Comparison of ENCODE assay signal across 13 cellular contexts in the genomic region with DNA sequence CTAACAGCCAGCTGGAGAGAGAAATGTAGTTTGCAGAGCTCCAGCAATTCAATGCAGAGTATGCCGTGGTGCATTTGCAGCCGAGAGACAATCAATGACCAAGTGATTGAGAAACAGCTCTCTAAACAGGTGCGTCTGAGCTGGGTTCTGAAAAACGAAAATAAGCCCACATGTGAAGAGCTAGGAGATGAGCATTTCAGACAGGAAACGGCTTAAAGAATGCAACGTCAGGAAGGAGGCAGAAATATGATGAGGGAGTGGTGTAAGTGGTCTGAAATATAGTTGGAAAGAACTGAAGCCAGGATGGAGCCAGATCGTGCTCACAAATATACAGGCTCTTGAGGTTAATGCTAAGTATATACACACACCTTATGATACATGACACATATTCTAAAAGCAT. TPM values are rescaled to one million over a fixed set of nuclear protein-coding genes. Genes with fewer than 3 reads are reported as not detected.
DNase-seq lines count a peak whose midpoint lies in the region; ATAC-seq and TF ChIP-seq lines count a peak whose summit lies in the region.
"Had no signal": no experiment of that assay in that cellular context is flagged by ENCODE, and none has a peak within 500 bp of the region (broad histone marks: within the 10 kb centered on the region; RNA-seq: fewer than 3 reads in every experiment).

No MANE protein-coding gene starts in this region.

- no peak overlapping the region for H2BK120ac ChIP-seq in mesendoderm (ENCODE audit: low read depth, low read length)

- peaks cover 5% of the 10 kb centered on the region for H3K36me3 Mint-ChIP-seq in activated naive CD8-positive, alpha-beta T cell treated with anti-CD3 and anti-CD28 coated beads for 36 hours
- peaks cover 1% of the 10 kb centered on the region for H3K36me3 Mint-ChIP-seq in activated naive CD8-positive, alpha-beta T cell treated with anti-CD3 and anti-CD28 coated beads, Interleukin-2, amount 50 U/mL, for 24 hours (ENCODE audit: low read depth)

- H3K27me3 Mint-ChIP-seq in activated naive CD8-positive, alpha-beta T cell treated with anti-CD3 and anti-CD28 coated beads for 36 hours = peaks cover 5% of the 10 kb centered on the region
- H3K27me3 Mint-ChIP-seq in activated naive CD8-positive, alpha-beta T cell treated with anti-CD3 and anti-CD28 coated beads, Interleukin-2, amount 50 U/mL, for 24 hours = no peaks in the 10 kb centered on the region

- in situ Hi-C loops in mammary epithelial cell (cut with MboI; ENCODE audit: low sequenced_read_pairs in 2 of 2) (no loop called here), transverse colon (cut with MboI; ENCODE audit: low pct_ligation_motif_present in 1 of 4, low pct_unique_long_range_greater_than_20kb in 1 of 4, low sequenced_read_pairs in 3 of 4) (no loop called here)

- no peak overlapping the region for H2BK15ac ChIP-seq in mesendoderm (replicated peaks; ENCODE audit: low read depth)

- H3K27ac ChIP-seq in Karpas-422 (ENCODE audit: low read length) = no peak overlapping the region
- no peak overlapping the region for H3K27ac ChIP-seq in mammary epithelial cell (ENCODE audit: insufficient read depth, low read depth, low read length)
- H3K27ac ChIP-seq in transverse colon = peak overlapping the region in 3 of 4 donors; percentile 6 to 47 (median 22)
- no peak overlapping the region for H3K27ac ChIP-seq in mesendoderm (ENCODE audit: low read depth, low read length)
- peak overlapping the region in 1 of 2 donors; percentile 6 for H3K27ac ChIP-seq in uterus
- H3K27ac ChIP-seq: gastroesophageal sphincter had no signal

- no peak overlapping the region for H4K8ac ChIP-seq in mesendoderm (ENCODE audit: low read depth, low read length)

- H3K36me3 ChIP-seq in Karpas-422 (ENCODE audit: insufficient read depth, low read length) = no peaks in the 10 kb centered on the region
- no peaks in the 10 kb centered on the region for H3K36me3 ChIP-seq in mammary epithelial cell (ENCODE audit: insufficient read depth, low read length)
- H3K36me3 ChIP-seq in transverse colon = no peaks in the 10 kb centered on the region
- H3K36me3 ChIP-seq in mesendoderm (ENCODE audit: control insufficient read depth, insufficient read depth, low read length) = no peaks in the 10 kb centered on the region
- no peaks in the 10 kb centered on the region for H3K36me3 ChIP-seq in uterus
- H3K36me3 ChIP-seq: BE2C, gastroesophageal sphincter had no signal

- H3K4me2 ChIP-seq in Karpas-422 (ENCODE audit: low read depth, low read length, poor library complexity, severe bottlenecking) = no peak overlapping the region
- peak overlapping the region; percentile 59 for H3K4me2 ChIP-seq in mammary epithelial cell (ENCODE audit: insufficient read depth, low read depth, low read length)
- H3K4me2 ChIP-seq in mesendoderm (ENCODE audit: low read length) = no peak overlapping the region

- no peaks in the 10 kb centered on the region for H3K79me1 ChIP-seq in mesendoderm (ENCODE audit: low read length)

- no peak overlapping the region for H3K56ac ChIP-seq in mesendoderm (ENCODE audit: low read length)

- intact Hi-C loops in mammary epithelial cell (cut with micrococcal nuclease) (loop anchor here (5.0 kb wide), 2 partner anchors 36 to 101 kb away; no protein-coding TSS in a partner anchor), transverse colon (cut with DNase I; ENCODE audit: low total_unique reads) (no loop called here), posterior cingulate gyrus (cut with DNase I) (no loop called here), uterus (cut with DNase I; ENCODE audit: low total_unique reads) (no loop called here)

- no peak for TF ChIP-seq POLR2A in transverse colon (IDR thresholded peaks at IDR 0.05)
- no peak for TF ChIP-seq POLR2A in uterus (IDR thresholded peaks at IDR 0.05)

- peaks cover 13% of the 10 kb centered on the region for H3K4me1 Mint-ChIP-seq in activated naive CD8-positive, alpha-beta T cell treated with anti-CD3 and anti-CD28 coated beads for 36 hours
- peaks cover 9% of the 10 kb centered on the region for H3K4me1 Mint-ChIP-seq in activated naive CD8-positive, alpha-beta T cell treated with anti-CD3 and anti-CD28 coated beads, Interleukin-2, amount 50 U/mL, for 24 hours
- H3K4me1 Mint-ChIP-seq: neural crest cell had no signal

- no peaks in the 10 kb centered on the region for H3K9me3 Mint-ChIP-seq in activated naive CD8-positive, alpha-beta T cell treated with anti-CD3 and anti-CD28 coated beads for 36 hours
- no peaks in the 10 kb centered on the region for H3K9me3 Mint-ChIP-seq in activated naive CD8-positive, alpha-beta T cell treated with anti-CD3 and anti-CD28 coated beads, Interleukin-2, amount 50 U/mL, for 24 hours
- H3K9me3 Mint-ChIP-seq: neural crest cell had no signal

- no peak for TF ChIP-seq EP300 in transverse colon (IDR thresholded peaks at IDR 0.05; ENCODE audit: low read depth)

- no peak overlapping the region for H2BK5ac ChIP-seq in mesendoderm (ENCODE audit: low read length)

- H3K27me3 ChIP-seq in Karpas-422 (ENCODE audit: low read length) (no peaks in the 10 kb centered on the region), mammary epithelial cell (ENCODE audit: insufficient read depth, low read length) (no peaks in the 10 kb centered on the region), transverse colon (no peaks in the 10 kb centered on the region), mesendoderm (ENCODE audit: insufficient read depth, low read length, poor library complexity) (no peaks in the 10 kb centered on the region), uterus (no peaks in the 10 kb centered on the region)
- H3K27me3 ChIP-seq: BE2C, gastroesophageal sphincter had no signal

- H3K9ac ChIP-seq in Karpas-422 (ENCODE audit: low read length) = no peak overlapping the region
- H3K9ac ChIP-seq in mammary epithelial cell (ENCODE audit: insufficient read depth, low read length) = no peak overlapping the region
- no peak overlapping the region for H3K9ac ChIP-seq in mesendoderm (ENCODE audit: low read length)

- no peak overlapping the region for H3K4me3 Mint-ChIP-seq in activated naive CD8-positive, alpha-beta T cell treated with anti-CD3 and anti-CD28 coated beads for 36 hours
- H3K4me3 Mint-ChIP-seq in activated naive CD8-positive, alpha-beta T cell treated with anti-CD3 and anti-CD28 coated beads, Interleukin-2, amount 50 U/mL, for 24 hours = no peak overlapping the region
- H3K4me3 Mint-ChIP-seq: neural crest cell had no signal

- H3K27ac Mint-ChIP-seq in activated naive CD8-positive, alpha-beta T cell treated with anti-CD3 and anti-CD28 coated beads for 36 hours = no peak overlapping the region
- H3K27ac Mint-ChIP-seq in activated naive CD8-positive, alpha-beta T cell treated with anti-CD3 and anti-CD28 coated beads, Interleukin-2, amount 50 U/mL, for 24 hours = no peak overlapping the region

- H3K79me2 ChIP-seq in Karpas-422 (ENCODE audit: low read length) = no peaks in the 10 kb centered on the region
- H3K79me2 ChIP-seq in mammary epithelial cell (ENCODE audit: insufficient read depth, low read length) = no peaks in the 10 kb centered on the region
- no peaks in the 10 kb centered on the region for H3K79me2 ChIP-seq in mesendoderm (ENCODE audit: control insufficient read depth, insufficient read depth, low read length)

- no peaks in the 10 kb centered on the region for H3K9me2 ChIP-seq in Karpas-422 (replicated peaks; ENCODE audit: insufficient read depth, low read length)

- CTCF ChIA-PET in mammary epithelial cell (lab: Charles Lee; ENCODE audit: low non-redundant PET) = no interaction called here

- H3K9me3 ChIP-seq in Karpas-422 (ENCODE audit: low read length) = no peaks in the 10 kb centered on the region
- no peaks in the 10 kb centered on the region for H3K9me3 ChIP-seq in mammary epithelial cell (replicated peaks; ENCODE audit: insufficient read depth, low read length)
- no peaks in the 10 kb centered on the region for H3K9me3 ChIP-seq in transverse colon
- no peaks in the 10 kb centered on the region for H3K9me3 ChIP-seq in uterus
- H3K9me3 ChIP-seq: BE2C, gastroesophageal sphincter had no signal

- TF ChIP-seq CTCF in mammary epithelial cell (conservative IDR thresholded peaks at IDR 0.05 in 1 of 2, IDR thresholded peaks at IDR 0.05 in 1 of 2; ENCODE audit: extremely low read depth in 1 of 2, insufficient read depth in 1 of 2, low read depth in 1 of 2, low read length in 2 of 2) = no peak
- TF ChIP-seq CTCF in transverse colon (IDR thresholded peaks at IDR 0.05) = no peak
- TF ChIP-seq CTCF in uterus (IDR thresholded peaks at IDR 0.05) = no peak

- no peak overlapping the region for H3K18ac ChIP-seq in mesendoderm (ENCODE audit: low read length)

- no peaks in the 10 kb centered on the region for H4K20me1 ChIP-seq in Karpas-422 (ENCODE audit: insufficient read depth, low read depth, low read length)
- no peaks in the 10 kb centered on the region for H4K20me1 ChIP-seq in mammary epithelial cell (ENCODE audit: insufficient read depth, low read length)

- H3K4me3 ChIP-seq in Karpas-422 (ENCODE audit: low read length) = no peak overlapping the region
- H3K4me3 ChIP-seq in mammary epithelial cell (replicated peaks in 1 of 3; ENCODE audit: insufficient read depth in 1 of 3, low read depth in 2 of 3, low read length in 3 of 3) = no peak overlapping the region
- no peak overlapping the region for H3K4me3 ChIP-seq in transverse colon
- H3K4me3 ChIP-seq in mesendoderm (ENCODE audit: low read length) = no peak overlapping the region
- no peak overlapping the region for H3K4me3 ChIP-seq in uterus
- H3K4me3 ChIP-seq: gastroesophageal sphincter had no signal

- no peak overlapping the region for H2AFZ ChIP-seq in Karpas-422 (ENCODE audit: low read length)
- H2AFZ ChIP-seq in mammary epithelial cell (ENCODE audit: low read depth, low read length) = peak overlapping the region; percentile 13

- dilution Hi-C loops in mammary epithelial cell (cut with HindIII; ENCODE audit: low sequenced_read_pairs) = loop anchor here (10.0 kb wide), 1 partner anchor 48 kb away; no protein-coding TSS in a partner anchor

- H4K5ac ChIP-seq in mesendoderm (ENCODE audit: low read length) = no peak overlapping the region

- H3K4ac ChIP-seq in mesendoderm (ENCODE audit: low read depth, low read length) = no peak overlapping the region

- H3K4me1 ChIP-seq in Karpas-422 (ENCODE audit: low read length) (peaks cover 5% of the 10 kb centered on the region; the same call in 1 of the 2 replicates), mammary epithelial cell (ENCODE audit: insufficient read depth, low read length) (peaks cover 37% of the 10 kb centered on the region), transverse colon (peaks cover 0 to 15% (median 4%) of the 10 kb centered on the region in 4 donors), mesendoderm (ENCODE audit: control insufficient read depth, low read depth, low read length) (no peaks in the 10 kb centered on the region), uterus (peaks cover 0 to 3% of the 10 kb centered on the region in 2 donors)
- H3K4me1 ChIP-seq: BE2C had no signal

- no peak overlapping the region for H2AK5ac ChIP-seq in mesendoderm (ENCODE audit: low read length)

- DNase-seq in activated naive CD8-positive, alpha-beta T cell treated with anti-CD3 and anti-CD28 coated beads for 36 hours = peak; percentile 16
- DNase-seq in activated naive CD8-positive, alpha-beta T cell treated with anti-CD3 and anti-CD28 coated beads, Interleukin-2, amount 50 U/mL, for 24 hours = no peak
- DNase-seq in Karpas-422 (peak; percentile 38), mammary epithelial cell (peak; percentile 5), transverse colon (peak; percentile 14), mesendoderm (no peak), posterior cingulate gyrus (no peak), uterus (no peak)
- DNase-seq: activated CD8-positive, alpha-beta memory T cell treated with anti-CD3 and anti-CD28 coated beads for 24 hours; BE2C; NCI-H1417 treated with DMSO at 0.1 percent for 48 hours had no signal

- no peak overlapping the region for H3K23ac ChIP-seq in mesendoderm (ENCODE audit: low read length)

- WGBS in mammary epithelial cell (ENCODE audit: low coverage, missing lambda C conversion rate) = 37% methylated on average over 7 of the region's 7 CpGs
- WGBS in transverse colon (ENCODE audit: low coverage in 1 of 2), 2 donors = 45 to 47% methylated on average over 4 to 7 of the region's 7 CpGs
- WGBS in mesendoderm (ENCODE audit: extremely low coverage, insufficient coverage, low lambda C conversion rate) = no CpG with 5 or more reads among the region's 7 CpGs

- BruUV-seq in mammary epithelial cell (replicated peaks; lab: Mats Ljungman, UMichigan) = no TSS peak

- no peak for ATAC-seq in activated naive CD8-positive, alpha-beta T cell treated with anti-CD3 and anti-CD28 coated beads, Interleukin-2, amount 50 U/mL, for 24 hours
- ATAC-seq: gastroesophageal sphincter had no signal

RNA-seq across cellular contexts. Expression of gene GARIN2, which starts 2.5 kb away (rescaled TPM):
- total RNA-seq in activated naive CD8-positive, alpha-beta T cell treated with anti-CD3 and anti-CD28 coated beads for 36 hours = not detected
- total RNA-seq in Karpas-422 (2014; rRNA removed; shearing (Covaris generic); ENCODE audit: low replicate concordance) = not detected in 2 replicates
- not detected for total RNA-seq in mammary epithelial cell
- polyA plus RNA-seq in mammary epithelial cell = not detected
- polyA minus RNA-seq in mammary epithelial cell = not detected
- not detected for total RNA-seq in transverse colon
- polyA plus RNA-seq in mesendoderm (2013, experiment 1 of 2) = 1.2 TPM
- 1.3 TPM for polyA plus RNA-seq in mesendoderm (2013, experiment 2 of 2)
- not detected for total RNA-seq in uterus

RNA-seq across cellular contexts. Expression of gene PALS1, which starts 54.4 kb away (rescaled TPM):
- total RNA-seq in activated naive CD8-positive, alpha-beta T cell treated with anti-CD3 and anti-CD28 coated beads for 36 hours = 1 to 10 TPM; 6.2 to 6.4 TPM
- 3.8 and 6.2 TPM in 2 replicates for total RNA-seq in Karpas-422 (2014; rRNA removed; shearing (Covaris generic); ENCODE audit: low replicate concordance)
- 10 to 100 TPM; 26.0 to 31.6 TPM for total RNA-seq in mammary epithelial cell
- polyA plus RNA-seq in mammary epithelial cell = 13.8 TPM
- 15.2 TPM for polyA minus RNA-seq in mammary epithelial cell
- 10 to 100 TPM in 3 of 4 donors, 1 to 10 TPM in 1; 8.6 to 77.1 (median 49.5) TPM for total RNA-seq in transverse colon
- 14.7 TPM for polyA plus RNA-seq in mesendoderm (2013, experiment 1 of 2)
- 14.1 TPM for polyA plus RNA-seq in mesendoderm (2013, experiment 2 of 2)
- 10 to 100 TPM; 12.1 to 46.6 (median 21.6) TPM for total RNA-seq in uterus

Comparison
In these comparisons a context has a peak if more than half of its experiments do, and no peak if none do; other contexts are left out.
1. DNase-seq: peak in activated naive CD8-positive, alpha-beta T cell treated with anti-CD3 and anti-CD28 coated beads for 36 hours (single experiment), Karpas-422 (single experiment), mammary epithelial cell (single experiment) and transverse colon (single experiment); none in activated naive CD8-positive, alpha-beta T cell treated with anti-CD3 and anti-CD28 coated beads, Interleukin-2, amount 50 U/mL, for 24 hours (single experiment), mesendoderm (single experiment), posterior cingulate gyrus (0 of 10) and uterus (0 of 2).
2. H3K27ac ChIP-seq: peak in transverse colon (3 of 4); none in Karpas-422 (single experiment), mammary epithelial cell (single experiment) and mesendoderm (single experiment).